In genomic region chr5:172420215-172420934, GRCh38 we compare ENCODE assay signal across 7 cellular contexts. TPM values are rescaled to one million over a fixed set of nuclear protein-coding genes. Genes with fewer than 3 reads are reported as not detected.
DNase-seq lines count a peak whose midpoint lies in the region; ATAC-seq, FAIRE-seq and TF ChIP-seq lines count a peak whose summit lies in the region.

No MANE protein-coding gene starts in this region.

- no peak overlapping the region for H4K91ac ChIP-seq in H1 (replicated peaks; ENCODE audit: insufficient read length, low read length)

- H3K9me3 ChIP-seq in H1 (ENCODE audit: insufficient read depth in 2 of 2, low read depth in 1 of 2, low read length in 1 of 2) (no peaks in the 10 kb centered on the region), mucosa of stomach (ENCODE audit: control insufficient read depth, low read length) (no peaks in the 10 kb centered on the region)

- H4K5ac ChIP-seq in H1 (ENCODE audit: insufficient read length, low read depth, low read length): no peak overlapping the region

- no peak overlapping the region for H3K4ac ChIP-seq in H1 (replicated peaks; ENCODE audit: insufficient read length, low read depth, low read length)

- no peak overlapping the region for H2BK20ac ChIP-seq in H1 (ENCODE audit: low read length)

- no peak for TF ChIP-seq POLR2A in H1 (IDR thresholded peaks at IDR 0.05; ENCODE audit: control extremely low read depth in 1 of 2, low read depth in 2 of 2, low read length in 2 of 2)

- H3K56ac ChIP-seq in H1 (replicated peaks; ENCODE audit: insufficient read length, low read depth, low read length): no peak overlapping the region

- H4K20me1 ChIP-seq in H1 (replicated peaks in 1 of 2; ENCODE audit: control insufficient read depth in 1 of 2, insufficient read depth in 2 of 2, low read length in 2 of 2): peaks cover 3 to 19% of the 10 kb centered on the region in 2 experiments

- TF ChIP-seq EP300 in H1 (IDR thresholded peaks at IDR 0.05; ENCODE audit: borderline replicate concordance in 1 of 2, low read depth in 2 of 2, low read length in 2 of 2): no peak

- no peak for TF ChIP-seq CTCF in H1 (IDR thresholded peaks at IDR 0.05; ENCODE audit: control extremely low read depth in 1 of 3, insufficient read depth in 1 of 3, low read depth in 1 of 3, low read length in 3 of 3)

- peaks cover 0 to 15% of the 10 kb centered on the region in 2 experiments; a peak in 2 of 4 replicates for H3K79me2 ChIP-seq in H1 (ENCODE audit: control insufficient read depth in 1 of 2, insufficient read depth in 2 of 2, low read length in 2 of 2)

- H3K9ac ChIP-seq in H1 (replicated peaks in 1 of 4; ENCODE audit: extremely low read depth in 1 of 4, low read depth in 3 of 4, low read length in 3 of 4) (no peak overlapping the region), mucosa of stomach (ENCODE audit: low read length) (peak overlapping the region; percentile 30)

- H3K36me3 ChIP-seq in H1 (ENCODE audit: control insufficient read depth in 2 of 4, insufficient read depth in 4 of 4, low read length in 3 of 4) (peaks cover 3 to 37% (median 21%) of the 10 kb centered on the region in 4 experiments), mucosa of stomach (ENCODE audit: control insufficient read depth, insufficient read depth, low read length) (no peaks in the 10 kb centered on the region)

- CTCF ChIA-PET in H1 (lab: Charles Lee; ENCODE audit: partially characterized antibody): interaction anchor here (5.2 kb wide), 1 partner anchor 31 kb away, joined by 27 read pairs; no protein-coding TSS in a partner anchor

- H2AFZ ChIP-seq in H1 (ENCODE audit: low read length): no peak overlapping the region

- H3K27ac ChIP-seq in H1 (ENCODE audit: low read depth, low read length): no peak overlapping the region

- POLR2A ChIA-PET in H1 (lab: Charles Lee; ENCODE audit: partially characterized antibody): interaction anchor here (0.5 kb wide), 1 partner anchor 29 kb away, joined by 3 read pairs; no protein-coding TSS in a partner anchor

- ATAC-seq in HG03457 (IDR thresholded peaks at IDR 0.05; ENCODE audit: unreplicated experiment): no peak

- DNase-seq in H4 (ENCODE audit: low spot score): peak; percentile 92
- peak; percentile 32 for DNase-seq in NOMO-1 treated with dmso at 0.1 percent for 144 hours (lab: John Stamatoyannopoulos, UW; ENCODE audit: unreplicated experiment)
- DNase-seq in H1 (ENCODE audit: low read depth in 1 of 2, low spot score in 2 of 2): peak in 1 of 2 experiments; percentile 59
- DNase-seq in NCI-H187 (lab: John Stamatoyannopoulos, UW): no peak
- no peak for DNase-seq in NCI-H2081 (lab: John Stamatoyannopoulos, UW)

- no peaks in the 10 kb centered on the region for H3K23me2 ChIP-seq in H1 (ENCODE audit: low read depth, low read length)

- H3K4me1 ChIP-seq in H1 (replicated peaks in 1 of 4; ENCODE audit: control insufficient read depth in 3 of 4, insufficient read depth in 4 of 4, low read length in 3 of 4) (no peaks in the 10 kb centered on the region; a peak in 2 of 7 replicates), mucosa of stomach (ENCODE audit: control insufficient read depth, insufficient read depth, low read length) (peaks cover 32% of the 10 kb centered on the region)

- H2BK12ac ChIP-seq in H1 (ENCODE audit: low read depth, low read length): no peak overlapping the region

- no peak overlapping the region for H2BK120ac ChIP-seq in H1 (replicated peaks; ENCODE audit: low read depth, low read length)

- peaks cover 5% of the 10 kb centered on the region; the same call in 1 of the 2 replicates for H3K79me1 ChIP-seq in H1 (ENCODE audit: low read depth, low read length)

- H3K14ac ChIP-seq in H1 (ENCODE audit: insufficient read length): no peak overlapping the region

- H2AK5ac ChIP-seq in H1 (ENCODE audit: low read depth, low read length): no peak overlapping the region

- H2BK5ac ChIP-seq in H1 (ENCODE audit: low read depth, low read length): no peak overlapping the region

- H3K4me3 ChIP-seq in H1 (ENCODE audit: extremely low read depth in 1 of 4, insufficient read depth in 2 of 4, low read depth in 3 of 4, low read length in 4 of 4): no peak overlapping the region
- H3K4me3 ChIP-seq in mucosa of stomach (ENCODE audit: low read length): no peak overlapping the region

- no peak overlapping the region for H3K4me2 ChIP-seq in H1 (ENCODE audit: insufficient read depth in 1 of 2, low read depth in 2 of 2, low read length in 2 of 2)

- FAIRE-seq in H1 (lab: Jason Lieb, UNC): peak; percentile 7

- no peak for TF ChIP-seq RAD21 in H1 (IDR thresholded peaks at IDR 0.05 in 1 of 2, conservative IDR thresholded peaks at IDR 0.05 in 1 of 2; ENCODE audit: low read depth in 2 of 2, low read length in 2 of 2)

- 91% methylated on average over 10 of the region's 10 CpGs; no CpG with 5 or more reads in 1 of the 2 experiments for WGBS in H1 (ENCODE audit: extremely low coverage in 1 of 2, insufficient coverage in 1 of 2, insufficient read length in 1 of 2, insufficient replicate concordance in 2 of 2, low coverage in 1 of 2, low lambda C conversion rate in 2 of 2, missing lambda C conversion rate in 1 of 2), 2 experiments

- H4K8ac ChIP-seq in H1 (ENCODE audit: extremely low read depth, insufficient read depth, low read length): no peak overlapping the region

- no peaks in the 10 kb centered on the region for H3K27me3 ChIP-seq in H1 (replicated peaks in 1 of 4; ENCODE audit: control insufficient read depth in 3 of 4, extremely low read depth in 1 of 4, insufficient read depth in 3 of 4, low read length in 3 of 4)
- H3K27me3 ChIP-seq in mucosa of stomach (ENCODE audit: control insufficient read depth, insufficient read depth, low read length): no peaks in the 10 kb centered on the region

- H2BK15ac ChIP-seq in H1 (ENCODE audit: low read length): no peak overlapping the region

- no peak overlapping the region for H3K23ac ChIP-seq in H1 (ENCODE audit: insufficient read length)

- no peak overlapping the region for H3K18ac ChIP-seq in H1 (ENCODE audit: extremely low read depth, low read length)

TF ChIP-seq in H1, 55 proteins besides CTCF, POLR2A, EP300 and RAD21:
- TF ChIP-seq CHD1 (IDR thresholded peaks at IDR 0.05; ENCODE audit: low read depth, low read length) (no peak), SRF (IDR thresholded peaks at IDR 0.05; ENCODE audit: low read depth, low read length) (no peak), SP1 (IDR thresholded peaks at IDR 0.05; ENCODE audit: low read depth, low read length) (peak; percentile 92), SP2 (IDR thresholded peaks at IDR 0.05; ENCODE audit: low read length) (peak; percentile 32; the same call in 1 of the 2 replicates), NANOG (IDR thresholded peaks at IDR 0.05; ENCODE audit: insufficient read depth, low read depth, low read length, poor library complexity, severe bottlenecking) (no peak), KDM4A (IDR thresholded peaks at IDR 0.05; ENCODE audit: low read depth, low read length, severe bottlenecking) (no peak), CHD2 (IDR thresholded peaks at IDR 0.05; ENCODE audit: low read length) (peak; percentile 77), CEBPB (IDR thresholded peaks at IDR 0.05; ENCODE audit: low read depth, low read length) (peak; percentile 54; the same call in 1 of the 2 replicates), RNF2 (IDR thresholded peaks at IDR 0.05; ENCODE audit: borderline replicate concordance, low read depth, low read length, missing control alignments, poor library complexity, severe bottlenecking) (no peak), SIN3A (conservative IDR thresholded peaks at IDR 0.05 in 1 of 2, IDR thresholded peaks at IDR 0.05 in 1 of 2; ENCODE audit: low read depth in 1 of 2, low read length in 2 of 2) (no peak), HDAC2 (IDR thresholded peaks at IDR 0.05; ENCODE audit: borderline replicate concordance in 1 of 2, low read depth in 2 of 2, low read length in 2 of 2) (no peak), BCL11A (IDR thresholded peaks at IDR 0.05; ENCODE audit: low read depth in 2 of 2, low read length in 2 of 2) (no peak), USF2 (IDR thresholded peaks at IDR 0.05; ENCODE audit: low read length) (no peak), JUN (IDR thresholded peaks at IDR 0.05; ENCODE audit: low read depth, low read length) (no peak)
- TF ChIP-seq, protein P1, sequence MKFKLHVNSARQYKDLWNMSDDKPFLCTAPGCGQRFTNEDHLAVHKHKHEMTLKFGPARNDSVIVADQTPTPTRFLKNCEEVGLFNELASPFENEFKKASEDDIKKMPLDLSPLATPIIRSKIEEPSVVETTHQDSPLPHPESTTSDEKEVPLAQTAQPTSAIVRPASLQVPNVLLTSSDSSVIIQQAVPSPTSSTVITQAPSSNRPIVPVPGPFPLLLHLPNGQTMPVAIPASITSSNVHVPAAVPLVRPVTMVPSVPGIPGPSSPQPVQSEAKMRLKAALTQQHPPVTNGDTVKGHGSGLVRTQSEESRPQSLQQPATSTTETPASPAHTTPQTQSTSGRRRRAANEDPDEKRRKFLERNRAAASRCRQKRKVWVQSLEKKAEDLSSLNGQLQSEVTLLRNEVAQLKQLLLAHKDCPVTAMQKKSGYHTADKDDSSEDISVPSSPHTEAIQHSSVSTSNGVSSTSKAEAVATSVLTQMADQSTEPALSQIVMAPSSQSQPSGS (IDR thresholded peaks at IDR 0.05; ENCODE audit: low read length): no peak
- TF ChIP-seq, protein P2, sequence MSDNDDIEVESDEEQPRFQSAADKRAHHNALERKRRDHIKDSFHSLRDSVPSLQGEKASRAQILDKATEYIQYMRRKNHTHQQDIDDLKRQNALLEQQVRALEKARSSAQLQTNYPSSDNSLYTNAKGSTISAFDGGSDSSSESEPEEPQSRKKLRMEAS (IDR thresholded peaks at IDR 0.05): no peak

RNA-seq across cellular contexts. Expression of gene SH3PXD2B, which starts 34.0 kb away (rescaled TPM):
- total RNA-seq in H4 (2014; rRNA removed; shearing (Covaris generic)): 7.7 and 9.4 TPM in 2 replicates
- total RNA-seq in H1 (2021; fragmentation: NEBNext Ultra II Directional; extraction: Animal tissue kit (Norgen Biotek cat#: 25700)): 72.9 and 74.9 TPM in 2 replicates
- polyA plus RNA-seq in H1 (2011; rRNA removed): 25.8 and 32.9 TPM in 2 replicates
- polyA plus RNA-seq in H1 (2011; cell fraction: cytosol; rRNA removed): 20.8 TPM
- polyA plus RNA-seq in H1 (2011; cell fraction: nucleus; rRNA removed): 36.8 TPM
- 41.9 to 57.7 TPM (median 50.6 TPM) in 4 replicates for polyA plus RNA-seq in H1 (2012, experiment 1 of 2)
- 27.7 TPM for polyA plus RNA-seq in H1 (2012, experiment 2 of 2)
- polyA plus RNA-seq in H1 (2013, experiment 1 of 2): 27.0 TPM
- 26.0 TPM for polyA plus RNA-seq in H1 (2013, experiment 2 of 2)
- 60.2 and 64.5 TPM in 2 replicates for polyA minus RNA-seq in H1 (2011; rRNA and poly(A)+ RNA removed)
- polyA minus RNA-seq in H1 (2011; cell fraction: cytosol; rRNA and poly(A)+ RNA removed): 37.4 TPM
- polyA minus RNA-seq in H1 (2011; cell fraction: nucleus; rRNA and poly(A)+ RNA removed): 30.4 TPM

Comparison
In these comparisons a context has a peak if more than half of its experiments do, and no peak if none do; other contexts are left out.
1. DNase-seq: peak in H4 (single experiment) and NOMO-1 treated with dmso at 0.1 percent for 144 hours (single experiment); none in NCI-H187 (0 of 2) and NCI-H2081 (0 of 2).